Comparison of ENCODE assay signal across 13 cellular contexts in genomic region chr6:144652292-144652891, GRCh38.
"Had no signal": no experiment of that assay in that cellular context is flagged by ENCODE, and none has a peak within 500 bp of the region (broad histone marks: within the 10 kb centered on the region; RNA-seq: fewer than 3 reads in every experiment).

No MANE protein-coding gene starts in this region.

- H3K9me3 Mint-ChIP-seq: activated T-helper 2 cell treated with anti-CD3 and anti-CD28 coated beads, Interferon-gamma antibody, Interleukin-2, Interleukin-4, amounts not matched to agents 10 μg/mL and 5 μg/mL and 100 μg/mL, durations not matched to agents 14 hours and 24 hours and 36 hours had no signal

- H3K4me3 ChIP-seq: adrenal gland, gastroesophageal sphincter, lung, thoracic aorta, upper lobe of right lung had no signal

- H3K27me3 Mint-ChIP-seq: stimulated activated naive CD8-positive, alpha-beta T cell treated with anti-CD3 and anti-CD28 coated beads, Interleukin-15, amount 100 ng/mL, for 72 hours had no signal

- H3K9me3 ChIP-seq: adrenal gland, gastroesophageal sphincter, thoracic aorta, upper lobe of right lung had no signal

- ATAC-seq: activated CD4-positive, CD25-positive, alpha-beta regulatory T cell treated with anti-CD3 and anti-CD28 coated beads, Interleukin-2, amount 50 U/mL, for 24 hours; gastroesophageal sphincter; sciatic nerve; stimulated activated naive CD8-positive, alpha-beta T cell treated with anti-CD3 and anti-CD28 coated beads, Interleukin-15, amount 100 ng/mL, for 72 hours; upper lobe of right lung had no signal

- DNase-seq: activated naive CD4-positive, alpha-beta T cell treated with anti-CD3 and anti-CD28 coated beads for 36 hours; adrenal gland; erythroblast; midbrain; nucleus accumbens; stimulated activated naive CD8-positive, alpha-beta T cell treated with anti-CD3 and anti-CD28 coated beads, Interleukin-15, amount 100 ng/mL, for 72 hours; upper lobe of right lung had no signal

- H3K36me3 ChIP-seq: adrenal gland, gastroesophageal sphincter, thoracic aorta, upper lobe of right lung had no signal

- H3K27me3 ChIP-seq: adrenal gland, gastroesophageal sphincter, upper lobe of right lung had no signal

- H3K4me3 Mint-ChIP-seq: activated naive CD4-positive, alpha-beta T cell treated with anti-CD3 and anti-CD28 coated beads for 36 hours; stimulated activated naive CD8-positive, alpha-beta T cell treated with anti-CD3 and anti-CD28 coated beads, Interleukin-15, amount 100 ng/mL, for 72 hours had no signal

- H3K27ac Mint-ChIP-seq: activated naive CD4-positive, alpha-beta T cell treated with anti-CD3 and anti-CD28 coated beads for 36 hours; activated T-helper 2 cell treated with anti-CD3 and anti-CD28 coated beads, Interferon-gamma antibody, Interleukin-2, Interleukin-4, amounts not matched to agents 10 μg/mL and 5 μg/mL and 100 μg/mL, durations not matched to agents 14 hours and 24 hours and 36 hours; stimulated activated naive CD8-positive, alpha-beta T cell treated with anti-CD3 and anti-CD28 coated beads, Interleukin-15, amount 100 ng/mL, for 72 hours had no signal

- H3K27ac ChIP-seq: adrenal gland, gastroesophageal sphincter, thoracic aorta, upper lobe of right lung had no signal
